ENCODE assay signal across 10 cellular contexts in the genomic region with DNA sequence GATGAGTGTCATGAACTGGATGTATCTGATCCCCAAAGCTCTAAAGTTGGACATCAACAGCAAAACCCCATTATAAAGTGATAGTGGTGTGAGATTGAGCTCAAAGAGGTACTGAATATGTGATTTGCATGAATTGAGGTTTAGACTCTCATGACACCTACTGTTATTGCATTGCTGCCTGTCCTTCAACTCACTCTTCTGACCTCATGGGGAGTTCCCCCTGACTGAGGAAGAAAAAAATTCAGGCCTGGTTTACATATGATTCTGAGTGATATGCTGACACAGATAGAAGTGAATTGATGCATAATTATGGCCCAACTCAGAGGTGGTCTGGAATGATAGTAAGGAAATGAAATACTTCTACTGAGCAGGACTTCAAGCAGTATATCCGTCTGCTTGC.
DNase-seq lines count a peak whose midpoint lies in the region; ATAC-seq, FAIRE-seq and TF ChIP-seq lines count a peak whose summit lies in the region.
"Had no signal": no experiment of that assay in that cellular context is flagged by ENCODE, and none has a peak within 500 bp of the region (broad histone marks: within the 10 kb centered on the region; RNA-seq: fewer than 3 reads in every experiment).

No MANE protein-coding gene starts in this region.

- CTCF ChIA-PET in K562 (lab: Yijun Ruan, JAX; ENCODE audit: low intra/inter-chr PET ratio), result no interaction called here

- no peaks in the 10 kb centered on the region for H3K79me2 ChIP-seq in K562 (ENCODE audit: control insufficient read depth, insufficient read depth, low read length)

- TF ChIP-seq RAD21 in K562 (CRISPR knock-in tag; conservative IDR thresholded peaks at IDR 0.05 in 1 of 2, IDR thresholded peaks at IDR 0.05 in 1 of 2), result no peak

- intact Hi-C loops in K562 (cut with micrococcal nuclease), result no loop called here
- intact Hi-C loops in dorsolateral prefrontal cortex (cut with DNase I), result no loop called here
- intact Hi-C loops in right cardiac atrium (cut with DNase I), result no loop called here

- H4K20me1 ChIP-seq in K562 (replicated peaks; ENCODE audit: control insufficient read depth, insufficient read depth, low read length), result no peaks in the 10 kb centered on the region

- H3K4me3 ChIP-seq in K562 (no peak overlapping the region), dorsolateral prefrontal cortex (no peak overlapping the region), right cardiac atrium (ENCODE audit: low read length) (no peak overlapping the region)
- H3K4me3 ChIP-seq: right lobe of liver had no signal

- no peaks in the 10 kb centered on the region for H3K27me3 ChIP-seq in K562 (ENCODE audit: control insufficient read depth in 2 of 2, insufficient read depth in 2 of 2, low read length in 2 of 2)
- H3K27me3 ChIP-seq in dorsolateral prefrontal cortex, result no peaks in the 10 kb centered on the region
- H3K27me3 ChIP-seq in right cardiac atrium (ENCODE audit: control insufficient read depth, insufficient read depth), result no peaks in the 10 kb centered on the region
- H3K27me3 ChIP-seq: right lobe of liver had no signal

- H3K27ac ChIP-seq in K562 (ENCODE audit: extremely low read depth, low read depth, low read length) (no peak overlapping the region), dorsolateral prefrontal cortex (no peak overlapping the region), right cardiac atrium (ENCODE audit: low read length) (no peak overlapping the region)
- H3K27ac ChIP-seq: right lobe of liver had no signal

- no TSS peak for BruUV-seq in K562 (replicated peaks; lab: Mats Ljungman, UMichigan)

- H3K36me3 ChIP-seq in K562 (ENCODE audit: control insufficient read depth, insufficient read depth, low read length), result no peaks in the 10 kb centered on the region
- H3K36me3 ChIP-seq: right lobe of liver had no signal

- H3K4me2 ChIP-seq in K562 (ENCODE audit: insufficient read depth, low read length), result no peak overlapping the region

- no peaks in the 10 kb centered on the region for H3K9me1 ChIP-seq in K562 (ENCODE audit: control insufficient read depth, insufficient read depth, low read length)

- in situ Hi-C loops in K562 (cut with MboI), result no loop called here

- no peak for TF ChIP-seq EP300 in K562 (IDR thresholded peaks at IDR 0.05; ENCODE audit: low read length)

- no peak overlapping the region for H2AFZ ChIP-seq in K562 (ENCODE audit: low read depth, low read length)

- no peaks in the 10 kb centered on the region for H3K9me3 ChIP-seq in K562 (replicated peaks; ENCODE audit: control insufficient read depth, insufficient read depth, low read depth, low read length)
- H3K9me3 ChIP-seq in right cardiac atrium (ENCODE audit: control insufficient read depth, low read length), result no peaks in the 10 kb centered on the region
- H3K9me3 ChIP-seq: right lobe of liver had no signal

- H3K4me1 ChIP-seq in K562 (replicated peaks in 1 of 2; ENCODE audit: control insufficient read depth in 2 of 2, insufficient read depth in 2 of 2, low read length in 2 of 2) (no peaks in the 10 kb centered on the region), right cardiac atrium (ENCODE audit: control insufficient read depth, insufficient read depth, low read length) (no peaks in the 10 kb centered on the region)
- H3K4me1 ChIP-seq: right lobe of liver had no signal

- no peak overlapping the region for H3K9ac ChIP-seq in K562 (ENCODE audit: insufficient read depth in 1 of 2, low read depth in 2 of 2, low read length in 2 of 2)

- no peak for TF ChIP-seq POLR2A in GM12891 (IDR thresholded peaks at IDR 0.05; ENCODE audit: low read depth, low read length)
- TF ChIP-seq POLR2A in K562 (conservative IDR thresholded peaks at IDR 0.05), result no peak

- DNase-seq in GM12891 (ENCODE audit: insufficient read length, low spot score) (peak; percentile 39), K562 (ENCODE audit: extremely low read depth in 1 of 4, low spot score in 3 of 4) (no peak), inferior parietal cortex (ENCODE audit: extremely low spot score) (no peak), dorsolateral prefrontal cortex (no peak), nucleus accumbens (lab: John Stamatoyannopoulos, UW) (no peak), right cardiac atrium (no peak)
- DNase-seq: KBM-7, right lobe of liver had no signal

- WGBS in K562 (ENCODE audit: insufficient coverage, low coverage, missing lambda C conversion rate), result 71% methylated on average over 1 of the region's 1 CpG
- 64% methylated on average over 1 of the region's 1 CpG for WGBS in right cardiac atrium

- ATAC-seq in GM19395 (IDR thresholded peaks at IDR 0.05; ENCODE audit: unreplicated experiment), result peak; percentile 99
- ATAC-seq in HG03045 (IDR thresholded peaks at IDR 0.05; ENCODE audit: unreplicated experiment), result peak; percentile 98
- peak; percentile 44; the same call in 2 of the 3 replicates for ATAC-seq in K562
- no peak for ATAC-seq in right cardiac atrium

- POLR2A ChIA-PET in K562 (lab: Yijun Ruan, JAX), result interaction anchor here (0.7 to 1.4 kb wide), 2 partner anchors 36 to 52 kb away, joined by 3 to 4 read pairs; no protein-coding TSS in a partner anchor

- FAIRE-seq in GM12891 (lab: Jason Lieb, UNC) (peak; percentile 97), K562 (lab: Jason Lieb, UNC) (no peak)

- TF ChIP-seq CTCF in K562 (IDR thresholded peaks at IDR 0.05 in 2 of 3, conservative IDR thresholded peaks at IDR 0.05 in 1 of 3; ENCODE audit: insufficient read depth in 2 of 3, low read depth in 1 of 3, low read length in 3 of 3), result no peak
- no peak for TF ChIP-seq CTCF in dorsolateral prefrontal cortex (IDR thresholded peaks at IDR 0.05 in 54 of 56, conservative IDR thresholded peaks at IDR 0.05 in 2 of 56; ENCODE audit: low read depth in 1 of 56, partially characterized antibody in 56 of 56)

TF ChIP-seq in GM12891, 5 proteins besides CTCF, POLR2A, EP300 and RAD21:
- no peak for TF ChIP-seq POLR2AphosphoS5 (IDR thresholded peaks at IDR 0.05; ENCODE audit: low read depth, low read length)
- peak; percentile 93 for TF ChIP-seq POU2F2 (IDR thresholded peaks at IDR 0.05; ENCODE audit: low read depth, low read length)
- peak; percentile 36 for TF ChIP-seq SPI1 (IDR thresholded peaks at IDR 0.05; ENCODE audit: low read depth, low read length)
- no peak for TF ChIP-seq PAX5 (IDR thresholded peaks at IDR 0.05; ENCODE audit: insufficient read depth, low read length, severe bottlenecking)
- no peak for TF ChIP-seq TAF1 (IDR thresholded peaks at IDR 0.05; ENCODE audit: low read depth, low read length)

TF ChIP-seq in K562, 482 proteins besides CTCF, POLR2A, EP300 and RAD21 (continues in another document):
- TF ChIP-seq NEUROD1 (IDR thresholded peaks at IDR 0.05; ENCODE audit: borderline replicate concordance, low read depth, low read length, partially characterized antibody), result no peak
- TF ChIP-seq, protein P1, sequence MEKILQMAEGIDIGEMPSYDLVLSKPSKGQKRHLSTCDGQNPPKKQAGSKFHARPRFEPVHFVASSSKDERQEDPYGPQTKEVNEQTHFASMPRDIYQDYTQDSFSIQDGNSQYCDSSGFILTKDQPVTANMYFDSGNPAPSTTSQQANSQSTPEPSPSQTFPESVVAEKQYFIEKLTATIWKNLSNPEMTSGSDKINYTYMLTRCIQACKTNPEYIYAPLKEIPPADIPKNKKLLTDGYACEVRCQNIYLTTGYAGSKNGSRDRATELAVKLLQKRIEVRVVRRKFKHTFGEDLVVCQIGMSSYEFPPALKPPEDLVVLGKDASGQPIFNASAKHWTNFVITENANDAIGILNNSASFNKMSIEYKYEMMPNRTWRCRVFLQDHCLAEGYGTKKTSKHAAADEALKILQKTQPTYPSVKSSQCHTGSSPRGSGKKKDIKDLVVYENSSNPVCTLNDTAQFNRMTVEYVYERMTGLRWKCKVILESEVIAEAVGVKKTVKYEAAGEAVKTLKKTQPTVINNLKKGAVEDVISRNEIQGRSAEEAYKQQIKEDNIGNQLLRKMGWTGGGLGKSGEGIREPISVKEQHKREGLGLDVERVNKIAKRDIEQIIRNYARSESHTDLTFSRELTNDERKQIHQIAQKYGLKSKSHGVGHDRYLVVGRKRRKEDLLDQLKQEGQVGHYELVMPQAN (IDR thresholded peaks at IDR 0.05; ENCODE audit: borderline replicate concordance), result no peak
- TF ChIP-seq, protein P2, sequence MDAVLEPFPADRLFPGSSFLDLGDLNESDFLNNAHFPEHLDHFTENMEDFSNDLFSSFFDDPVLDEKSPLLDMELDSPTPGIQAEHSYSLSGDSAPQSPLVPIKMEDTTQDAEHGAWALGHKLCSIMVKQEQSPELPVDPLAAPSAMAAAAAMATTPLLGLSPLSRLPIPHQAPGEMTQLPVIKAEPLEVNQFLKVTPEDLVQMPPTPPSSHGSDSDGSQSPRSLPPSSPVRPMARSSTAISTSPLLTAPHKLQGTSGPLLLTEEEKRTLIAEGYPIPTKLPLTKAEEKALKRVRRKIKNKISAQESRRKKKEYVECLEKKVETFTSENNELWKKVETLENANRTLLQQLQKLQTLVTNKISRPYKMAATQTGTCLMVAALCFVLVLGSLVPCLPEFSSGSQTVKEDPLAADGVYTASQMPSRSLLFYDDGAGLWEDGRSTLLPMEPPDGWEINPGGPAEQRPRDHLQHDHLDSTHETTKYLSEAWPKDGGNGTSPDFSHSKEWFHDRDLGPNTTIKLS (IDR thresholded peaks at IDR 0.05; ENCODE audit: borderline replicate concordance, low read depth), result no peak
- TF ChIP-seq MEF2D (tag; conservative IDR thresholded peaks at IDR 0.05; ENCODE audit: low read depth), result no peak
- TF ChIP-seq RBM34 (IDR thresholded peaks at IDR 0.05; ENCODE audit: borderline replicate concordance, insufficient read depth, low read length), result no peak
- TF ChIP-seq, protein P3, sequence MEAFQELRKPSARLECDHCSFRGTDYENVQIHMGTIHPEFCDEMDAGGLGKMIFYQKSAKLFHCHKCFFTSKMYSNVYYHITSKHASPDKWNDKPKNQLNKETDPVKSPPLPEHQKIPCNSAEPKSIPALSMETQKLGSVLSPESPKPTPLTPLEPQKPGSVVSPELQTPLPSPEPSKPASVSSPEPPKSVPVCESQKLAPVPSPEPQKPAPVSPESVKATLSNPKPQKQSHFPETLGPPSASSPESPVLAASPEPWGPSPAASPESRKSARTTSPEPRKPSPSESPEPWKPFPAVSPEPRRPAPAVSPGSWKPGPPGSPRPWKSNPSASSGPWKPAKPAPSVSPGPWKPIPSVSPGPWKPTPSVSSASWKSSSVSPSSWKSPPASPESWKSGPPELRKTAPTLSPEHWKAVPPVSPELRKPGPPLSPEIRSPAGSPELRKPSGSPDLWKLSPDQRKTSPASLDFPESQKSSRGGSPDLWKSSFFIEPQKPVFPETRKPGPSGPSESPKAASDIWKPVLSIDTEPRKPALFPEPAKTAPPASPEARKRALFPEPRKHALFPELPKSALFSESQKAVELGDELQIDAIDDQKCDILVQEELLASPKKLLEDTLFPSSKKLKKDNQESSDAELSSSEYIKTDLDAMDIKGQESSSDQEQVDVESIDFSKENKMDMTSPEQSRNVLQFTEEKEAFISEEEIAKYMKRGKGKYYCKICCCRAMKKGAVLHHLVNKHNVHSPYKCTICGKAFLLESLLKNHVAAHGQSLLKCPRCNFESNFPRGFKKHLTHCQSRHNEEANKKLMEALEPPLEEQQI (IDR thresholded peaks at IDR 0.05), result no peak

Comparison
In these comparisons a context has a peak if more than half of its experiments do, and no peak if none do; other contexts are left out.
1. ATAC-seq: peak in GM19395 (single experiment), HG03045 (single experiment) and K562 (single experiment); none in right cardiac atrium (0 of 2).